In the genomic region with DNA sequence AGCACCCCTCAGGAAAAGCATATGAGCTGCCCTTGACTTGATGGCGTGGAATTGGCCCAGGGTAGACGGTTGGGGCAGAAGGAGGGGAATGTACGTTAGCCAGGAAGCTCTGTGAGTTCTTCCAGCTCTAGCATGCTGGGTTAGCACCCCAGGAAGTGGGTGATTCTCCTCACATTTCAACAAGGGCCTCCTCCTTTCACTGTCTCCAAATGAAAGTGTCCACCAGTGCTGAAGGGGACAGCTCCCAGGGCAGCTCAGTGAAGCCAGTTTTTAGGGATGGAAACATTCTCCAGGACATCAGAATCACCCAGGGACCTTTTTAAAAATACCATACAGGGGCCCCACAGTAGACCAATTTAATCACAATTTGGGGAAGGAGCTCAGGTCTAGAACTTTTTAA, we compare ENCODE assay signal across 16 cellular contexts. TPM values are rescaled to one million over a fixed set of nuclear protein-coding genes. Genes with fewer than 3 reads are reported as not detected.
DNase-seq lines count a peak whose midpoint lies in the region; ATAC-seq lines count a peak whose summit lies in the region.
"Had no signal": no experiment of that assay in that cellular context is flagged by ENCODE, and none has a peak within 500 bp of the region (broad histone marks: within the 10 kb centered on the region; RNA-seq: fewer than 3 reads in every experiment).

No MANE protein-coding gene starts in this region.

- no peak overlapping the region for H3K23ac ChIP-seq in mesendoderm (ENCODE audit: low read length)

- no peak overlapping the region for H4K5ac ChIP-seq in mesendoderm (ENCODE audit: low read length)

- no peaks in the 10 kb centered on the region for H3K9me3 ChIP-seq in Karpas-422 (ENCODE audit: low read length)
- H3K9me3 ChIP-seq: ovary, testis had no signal

- DNase-seq in GM03348 (ENCODE audit: low spot score): peak; percentile 67
- DNase-seq in RKO (ENCODE audit: low spot score): peak; percentile 3
- peak; percentile 33 for DNase-seq in epidermal melanocyte (ENCODE audit: insufficient read length, low spot score)
- DNase-seq in mesendoderm: peak; percentile 47
- no peak for DNase-seq in GDM1 (lab: John Stamatoyannopoulos, UW)
- no peak for DNase-seq in 8988T
- DNase-seq in Karpas-422: no peak
- DNase-seq: CD8-positive, alpha-beta memory T cell; KBM-7; NCI-H1436 treated with DMSO at 0.1 percent for 48 hours; NCI-H526; ovary; T-helper 9 cell; testis had no signal

- WGBS in mesendoderm (ENCODE audit: extremely low coverage, insufficient coverage, low lambda C conversion rate): no CpG with 5 or more reads among the region's 3 CpGs

- no peak overlapping the region for H3K56ac ChIP-seq in mesendoderm (ENCODE audit: low read length)

- H3K4me1 ChIP-seq in mesendoderm (ENCODE audit: control insufficient read depth, low read depth, low read length): no peaks in the 10 kb centered on the region
- peaks cover 19% of the 10 kb centered on the region for H3K4me1 ChIP-seq in Karpas-422 (ENCODE audit: low read length)
- H3K4me1 ChIP-seq: testis had no signal

- H2BK5ac ChIP-seq in mesendoderm (ENCODE audit: low read length): no peak overlapping the region

- no peaks in the 10 kb centered on the region for H3K79me1 ChIP-seq in mesendoderm (ENCODE audit: low read length)

- no peak overlapping the region for H4K8ac ChIP-seq in mesendoderm (ENCODE audit: low read depth, low read length)

- no peak overlapping the region for H3K4me2 ChIP-seq in mesendoderm (ENCODE audit: low read length)
- no peak overlapping the region for H3K4me2 ChIP-seq in Karpas-422 (ENCODE audit: low read depth, low read length, poor library complexity, severe bottlenecking)

- no peak for ATAC-seq in GM21619 (IDR thresholded peaks at IDR 0.05; ENCODE audit: unreplicated experiment)

- H2AFZ ChIP-seq in Karpas-422 (ENCODE audit: low read length): no peak overlapping the region

- no peaks in the 10 kb centered on the region for H3K79me2 ChIP-seq in mesendoderm (ENCODE audit: control insufficient read depth, insufficient read depth, low read length)
- H3K79me2 ChIP-seq in Karpas-422 (ENCODE audit: low read length): no peaks in the 10 kb centered on the region

- no peak overlapping the region for H3K4ac ChIP-seq in mesendoderm (ENCODE audit: low read depth, low read length)

- H3K27ac ChIP-seq in mesendoderm (ENCODE audit: low read depth, low read length): no peak overlapping the region
- no peak overlapping the region for H3K27ac ChIP-seq in Karpas-422 (ENCODE audit: low read length)
- H3K27ac ChIP-seq: epithelial cell of prostate, ovary, testis had no signal

- H2AK5ac ChIP-seq in mesendoderm (ENCODE audit: low read length): no peak overlapping the region

- H3K9me2 ChIP-seq in Karpas-422 (replicated peaks; ENCODE audit: insufficient read depth, low read length): no peaks in the 10 kb centered on the region

- H3K36me3 ChIP-seq in mesendoderm (ENCODE audit: control insufficient read depth, insufficient read depth, low read length): no peaks in the 10 kb centered on the region
- no peaks in the 10 kb centered on the region for H3K36me3 ChIP-seq in Karpas-422 (ENCODE audit: insufficient read depth, low read length)
- H3K36me3 ChIP-seq: ovary had no signal

- H3K4me3 ChIP-seq in mesendoderm (ENCODE audit: low read length): no peak overlapping the region
- no peak overlapping the region for H3K4me3 ChIP-seq in Karpas-422 (ENCODE audit: low read length)
- H3K4me3 ChIP-seq: ovary, testis had no signal

- H3K27me3 ChIP-seq in mesendoderm (ENCODE audit: insufficient read depth, low read length, poor library complexity): no peaks in the 10 kb centered on the region
- no peaks in the 10 kb centered on the region for H3K27me3 ChIP-seq in Karpas-422 (ENCODE audit: low read length)
- H3K27me3 ChIP-seq: ovary, testis had no signal

- H2BK120ac ChIP-seq in mesendoderm (ENCODE audit: low read depth, low read length): no peak overlapping the region

- H3K9ac ChIP-seq in mesendoderm (ENCODE audit: low read length) (no peak overlapping the region), Karpas-422 (ENCODE audit: low read length) (no peak overlapping the region)

- H2BK15ac ChIP-seq in mesendoderm (replicated peaks; ENCODE audit: low read depth): no peak overlapping the region

- no peaks in the 10 kb centered on the region for H4K20me1 ChIP-seq in Karpas-422 (ENCODE audit: insufficient read depth, low read depth, low read length)

- no peak overlapping the region for H3K18ac ChIP-seq in mesendoderm (ENCODE audit: low read length)

RNA-seq across cellular contexts. Expression of gene AFAP1L1, which starts 17.2 kb away (rescaled TPM):
- 2.1 TPM for polyA plus RNA-seq in mesendoderm (2013, experiment 1 of 2)
- 1.8 TPM for polyA plus RNA-seq in mesendoderm (2013, experiment 2 of 2)
- 1.6 TPM in 1 of 2 replicates, not detected in the other for total RNA-seq in Karpas-422 (2014; rRNA removed; shearing (Covaris generic); ENCODE audit: low replicate concordance)
- polyA plus RNA-seq: CD8-positive, alpha-beta memory T cell had no signal

Comparison
In these comparisons a context has a peak if more than half of its experiments do, and no peak if none do; other contexts are left out.
1. DNase-seq: peak in GM03348 (single experiment), RKO (single experiment), epidermal melanocyte (single experiment) and mesendoderm (single experiment); none in GDM1 (single experiment), 8988T (single experiment) and Karpas-422 (single experiment).